8 cellular contexts compared by ENCODE assay signal in the genomic region with DNA sequence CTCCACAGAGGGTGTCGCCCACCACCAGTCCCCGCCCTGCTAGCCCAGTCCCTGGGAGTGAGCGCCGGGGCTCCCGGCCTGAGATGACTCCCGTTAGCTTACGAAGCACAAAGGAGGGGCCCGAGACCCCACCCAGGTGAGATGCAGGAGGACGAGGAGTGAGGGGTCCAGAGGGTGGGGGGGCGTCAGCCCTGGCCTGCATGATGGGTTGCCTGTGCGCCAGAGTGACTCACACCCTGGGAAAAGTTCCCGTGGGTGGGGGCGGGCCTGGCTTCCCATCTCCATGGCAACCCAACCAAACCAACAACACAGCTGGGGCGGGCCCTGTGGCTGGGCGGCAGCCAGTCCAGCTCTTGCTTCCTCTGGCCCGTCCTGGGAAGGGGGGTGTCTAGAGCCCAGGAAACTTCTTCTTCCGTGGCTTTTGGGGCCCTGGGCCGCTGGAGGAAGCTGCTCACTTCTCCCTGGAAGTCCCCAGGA. TPM values are rescaled to one million over a fixed set of nuclear protein-coding genes. Genes with fewer than 3 reads are reported as not detected.
DNase-seq lines count a peak whose midpoint lies in the region; ATAC-seq and TF ChIP-seq lines count a peak whose summit lies in the region.

No MANE protein-coding gene starts in this region.

- peak overlapping the region; percentile 54 for H3K9ac ChIP-seq in PC-3 (ENCODE audit: low read length)

- no peak overlapping the region for H3K4me3 Mint-ChIP-seq in activated naive CD4-positive, alpha-beta T cell treated with anti-CD3 and anti-CD28 coated beads, Interleukin-2, amount 10 ng/mL, durations not matched to agents 7 days and 5 days

- TF ChIP-seq CTCF in PC-3 (conservative IDR thresholded peaks at IDR 0.05; ENCODE audit: low read depth, low read length) (no peak), ovary (IDR thresholded peaks at IDR 0.05) (no peak), thyroid gland (IDR thresholded peaks at IDR 0.05) (no peak)

- peaks cover 83% of the 10 kb centered on the region for H3K27me3 Mint-ChIP-seq in activated naive CD4-positive, alpha-beta T cell treated with anti-CD3 and anti-CD28 coated beads, Interleukin-2, amount 10 ng/mL, durations not matched to agents 7 days and 5 days

- H3K4me2 ChIP-seq in PC-3 (ENCODE audit: low read length): peak overlapping the region; percentile 58

- H3K36me3 ChIP-seq in ACC112 (ENCODE audit: insufficient read depth, low read length) (no peaks in the 10 kb centered on the region), PC-3 (ENCODE audit: low read depth, low read length) (no peaks in the 10 kb centered on the region), ovary (no peaks in the 10 kb centered on the region), thyroid gland (no peaks in the 10 kb centered on the region)

- H3K27me3 ChIP-seq in ACC112 (ENCODE audit: insufficient read depth, low read length) (peaks cover 24% of the 10 kb centered on the region), PC-3 (ENCODE audit: low read length) (peaks cover 5% of the 10 kb centered on the region; the same call in 1 of the 2 replicates), ovary (no peaks in the 10 kb centered on the region), thyroid gland (peaks cover 17% of the 10 kb centered on the region)

- H3K36me3 Mint-ChIP-seq in activated naive CD4-positive, alpha-beta T cell treated with anti-CD3 and anti-CD28 coated beads, Interleukin-2, amount 10 ng/mL, durations not matched to agents 7 days and 5 days: no peaks in the 10 kb centered on the region

- no peaks in the 10 kb centered on the region for H3K9me3 ChIP-seq in PC-3 (ENCODE audit: low read length)
- H3K9me3 ChIP-seq in ovary: no peaks in the 10 kb centered on the region
- H3K9me3 ChIP-seq in thyroid gland: no peaks in the 10 kb centered on the region

- no peaks in the 10 kb centered on the region for H3K79me2 ChIP-seq in ACC112 (ENCODE audit: control insufficient read depth, insufficient read depth, low read length, unreplicated experiment)
- H3K79me2 ChIP-seq in PC-3 (ENCODE audit: low read length): peaks cover 32% of the 10 kb centered on the region

- H3K4me3 ChIP-seq in ACC112 (ENCODE audit: low read depth, low read length) (peak overlapping the region; percentile 45; the same call in 1 of the 2 replicates), PC-3 (ENCODE audit: low read length) (no peak overlapping the region), ovary (no peak overlapping the region), thyroid gland (replicated peaks in 1 of 3) (no peak overlapping the region)

- ATAC-seq in PC-3 (peak; percentile 43), GM18519 (IDR thresholded peaks at IDR 0.05; ENCODE audit: low FRiP score, unreplicated experiment) (no peak)

- no peaks in the 10 kb centered on the region for H3F3A ChIP-seq in PC-3 (ENCODE audit: low read length, unreplicated experiment)

- POLR2A ChIA-PET in PC-3 (lab: Charles Lee; ENCODE audit: unreplicated experiment): interaction anchor here (0.6 kb wide), 1 partner anchor 11 kb away, joined by 3 read pairs; no protein-coding TSS in a partner anchor

- intact Hi-C loops in PC-3 (cut with micrococcal nuclease): no loop called here
- intact Hi-C loops in ovary (cut with DNase I): no loop called here
- intact Hi-C loops in thyroid gland (cut with DNase I): loop anchor here (10.0 kb wide), 1 partner anchor 74 kb away; the partner anchor contains the start of gene AP1B1

- no peaks in the 10 kb centered on the region for H3K9me3 Mint-ChIP-seq in activated naive CD4-positive, alpha-beta T cell treated with anti-CD3 and anti-CD28 coated beads, Interleukin-2, amount 10 ng/mL, durations not matched to agents 7 days and 5 days

- no TSS peak for BruUV-seq in PC-3 (replicated peaks; lab: Mats Ljungman, UMichigan)

- TF ChIP-seq POLR2A in ovary (IDR thresholded peaks at IDR 0.05): no peak
- TF ChIP-seq POLR2A in thyroid gland (IDR thresholded peaks at IDR 0.05): no peak

- DNase-seq in GM19238 (ENCODE audit: insufficient read length, low spot score) (peak; percentile 65), PC-3 (peak; percentile 89), globus pallidus (ENCODE audit: low spot score) (peak; percentile 93), ovary (peak; percentile 98 to 99 (median 98)), thyroid gland (peak; percentile 96 to 97)
- peak; percentile 70 for DNase-seq in activated naive CD4-positive, alpha-beta T cell treated with anti-CD3 and anti-CD28 coated beads, Interleukin-2, amount 10 ng/mL, durations not matched to agents 7 days and 5 days

- H3K4me1 ChIP-seq in ACC112 (ENCODE audit: control insufficient read depth, insufficient read depth, low read length, unreplicated experiment): peaks cover 17% of the 10 kb centered on the region
- peaks cover 43% of the 10 kb centered on the region for H3K4me1 ChIP-seq in PC-3 (ENCODE audit: insufficient read depth, low read length)
- peaks cover 22% of the 10 kb centered on the region for H3K4me1 ChIP-seq in ovary (ENCODE audit: insufficient read depth)
- peaks cover 28 to 78% of the 10 kb centered on the region in 2 donors for H3K4me1 ChIP-seq in thyroid gland

- TF ChIP-seq EP300 in ovary (IDR thresholded peaks at IDR 0.05): no peak

- H2AFZ ChIP-seq in ACC112 (ENCODE audit: low read length, unreplicated experiment) (no peak overlapping the region), PC-3 (ENCODE audit: low read length) (no peak overlapping the region)

- peak overlapping the region; percentile 75 for H3K27ac ChIP-seq in ACC112 (ENCODE audit: low read depth, low read length)
- peak overlapping the region; percentile 65 for H3K27ac ChIP-seq in PC-3 (ENCODE audit: low read length)
- H3K27ac ChIP-seq in ovary: peak overlapping the region in 1 of 2 donors; percentile 8
- H3K27ac ChIP-seq in thyroid gland: peak overlapping the region; percentile 66 to 71 (median 70)

- CTCF ChIA-PET in PC-3 (lab: Charles Lee): no interaction called here
- CTCF ChIA-PET in activated naive CD4-positive, alpha-beta T cell treated with anti-CD3 and anti-CD28 coated beads, Interleukin-2, amount 10 ng/mL, durations not matched to agents 7 days and 5 days (lab: Charles Lee): no interaction called here

- H3K4me1 Mint-ChIP-seq in activated naive CD4-positive, alpha-beta T cell treated with anti-CD3 and anti-CD28 coated beads, Interleukin-2, amount 10 ng/mL, durations not matched to agents 7 days and 5 days: peaks cover 67% of the 10 kb centered on the region

- H3K27ac Mint-ChIP-seq in activated naive CD4-positive, alpha-beta T cell treated with anti-CD3 and anti-CD28 coated beads, Interleukin-2, amount 10 ng/mL, durations not matched to agents 7 days and 5 days: no peak overlapping the region

- WGBS in ovary, 3 donors: 10 to 12% (median 11%) methylated on average over 18 of the region's 18 CpGs
- WGBS in thyroid gland, 2 donors: 18% methylated on average over 17 of the region's 18 CpGs; no CpG with 5 or more reads in 1 of the 2 donors

- H4K20me1 ChIP-seq in PC-3 (ENCODE audit: low read length): no peaks in the 10 kb centered on the region

- no peaks in the 10 kb centered on the region for H3K9me2 ChIP-seq in PC-3 (replicated peaks; ENCODE audit: low read length)

RNA-seq across cellular contexts. Expression of gene GAS2L1, which starts 4.5 kb away (rescaled TPM):
- 58.4 and 75.7 TPM in 2 replicates for total RNA-seq in PC-3 (2014; rRNA removed)
- 10 to 100 TPM in 4 of 7 donors, 1 to 10 TPM in 3; 6.2 to 21.0 (median 12.5) TPM for total RNA-seq in ovary
- polyA plus RNA-seq in ovary: 1 to 10 TPM; 2.1 to 9.8 TPM
- 10 to 100 TPM in 3 of 4 donors, 1 to 10 TPM in 1; 9.3 to 22.2 (median 15.7) TPM for total RNA-seq in thyroid gland

RNA-seq across cellular contexts. Expression of gene RASL10A, which starts 4.6 kb away (rescaled TPM):
- 1.4 TPM in 1 of 2 replicates, not detected in the other for total RNA-seq in PC-3 (2014; rRNA removed)
- under 1 TPM in 4 of 7 donors, not detected in 3; 0.22 to 0.53 (median 0.41) TPM for total RNA-seq in ovary
- polyA plus RNA-seq in ovary: under 1 TPM; 0.30 to 0.45 TPM
- 1 to 10 TPM in 1 of 4 donors, under 1 TPM in 1, not detected in 2; 0.67 to 1.7 TPM for total RNA-seq in thyroid gland

RNA-seq across cellular contexts. Expression of gene EWSR1, which starts 42.8 kb away (rescaled TPM):
- total RNA-seq in PC-3 (2014; rRNA removed) (288 and 321 TPM in 2 replicates), ovary (100 to 1,000 TPM; 127 to 191 (median 170) TPM), thyroid gland (100 to 1,000 TPM; 205 to 290 (median 258) TPM)
- 100 to 1,000 TPM; 136 to 175 TPM for polyA plus RNA-seq in ovary

RNA-seq across cellular contexts. Expression of gene RHBDD3, which starts 43.1 kb away (rescaled TPM):
- total RNA-seq in PC-3 (2014; rRNA removed) (23.7 and 33.1 TPM in 2 replicates), ovary (10 to 100 TPM; 16.9 to 26.8 (median 19.4) TPM), thyroid gland (10 to 100 TPM; 27.8 to 54.9 (median 48.9) TPM)
- polyA plus RNA-seq in ovary: 10 to 100 TPM in 1 of 2 donors, 1 to 10 TPM in 1; 4.2 to 22.5 TPM
